In the genomic region with DNA sequence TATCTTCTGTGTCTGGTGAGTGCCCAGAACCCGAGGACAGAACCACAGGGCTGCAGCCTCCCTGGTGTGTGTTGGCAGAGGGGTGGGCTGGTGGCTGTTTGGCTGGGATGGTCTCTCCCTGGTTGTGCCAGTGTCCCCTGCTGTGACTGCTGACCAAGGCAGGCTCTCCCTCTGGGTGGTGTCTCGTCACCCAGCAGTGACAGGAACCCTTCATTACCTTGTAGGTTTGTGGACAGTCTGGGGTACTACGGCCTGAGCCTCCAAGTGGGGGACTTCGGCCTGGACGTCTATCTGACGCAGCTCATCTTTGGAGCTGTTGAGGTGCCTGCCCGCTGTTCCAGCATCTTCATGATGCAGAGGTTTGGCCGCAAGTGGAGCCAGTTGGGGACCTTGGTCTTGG, we compare ENCODE assay signal across 22 cellular contexts. TPM values are rescaled to one million over a fixed set of nuclear protein-coding genes. Genes with fewer than 3 reads are reported as not detected.
"Had no signal": no experiment of that assay in that cellular context is flagged by ENCODE, and none has a peak within 500 bp of the region (broad histone marks: within the 10 kb centered on the region; RNA-seq: fewer than 3 reads in every experiment).

No MANE protein-coding gene starts in this region.

- H3K4me1 ChIP-seq: esophagus muscularis mucosa, foreskin keratinocyte, gastroesophageal sphincter, heart left ventricle, left lung, lower lobe of right lung had no signal

- ATAC-seq: foreskin keratinocyte, gastroesophageal sphincter, left lung, lower lobe of right lung, mucosa of descending colon had no signal

- H3K9me3 ChIP-seq: esophagus muscularis mucosa, gastroesophageal sphincter, heart left ventricle, left lung, lower lobe of right lung, mucosa of descending colon had no signal

- H3K9me3 Mint-ChIP-seq: mesothelial cell of epicardium had no signal

- H3K27ac Mint-ChIP-seq: mesothelial cell of epicardium had no signal

- H3K4me3 Mint-ChIP-seq: mesothelial cell of epicardium had no signal

- H3K27me3 ChIP-seq: dorsolateral prefrontal cortex, esophagus muscularis mucosa, foreskin keratinocyte, gastroesophageal sphincter, heart left ventricle, left lung had no signal

- H3K27ac ChIP-seq: coronary artery, dorsolateral prefrontal cortex, esophagus muscularis mucosa, foreskin keratinocyte, gastroesophageal sphincter, heart left ventricle, left lung, lower lobe of right lung had no signal

- DNase-seq: dermis blood vessel endothelial cell; dorsolateral prefrontal cortex; effector CD4-positive, alpha-beta T cell; effector memory CD4-positive, alpha-beta T cell; foreskin keratinocyte; heart left ventricle; hippocampal formation; left cardiac atrium; left ventricle myocardium superior; lower lobe of right lung; mesenchymal stem cell; mucosa of descending colon had no signal

- H3K4me3 ChIP-seq: coronary artery, dorsolateral prefrontal cortex, esophagus muscularis mucosa, gastroesophageal sphincter, heart left ventricle, left lung, lower lobe of right lung, mucosa of descending colon had no signal

- H3K36me3 ChIP-seq: lower lobe of right lung had no signal

RNA-seq across cellular contexts. Expression of gene SLC22A14, which starts 6.4 kb away (rescaled TPM):
- total RNA-seq: endothelial cell of umbilical vein, epithelial cell of proximal tubule, left ventricle myocardium superior, lower lobe of right lung, lung microvascular endothelial cell had no signal
- polyA plus RNA-seq: endothelial cell of umbilical vein, fibroblast of lung had no signal

RNA-seq across cellular contexts. Expression of gene SLC22A13, which starts 10.0 kb away (rescaled TPM):
- total RNA-seq: epithelial cell of proximal tubule, kidney epithelial cell, left ventricle myocardium superior had no signal
